In the genomic region with DNA sequence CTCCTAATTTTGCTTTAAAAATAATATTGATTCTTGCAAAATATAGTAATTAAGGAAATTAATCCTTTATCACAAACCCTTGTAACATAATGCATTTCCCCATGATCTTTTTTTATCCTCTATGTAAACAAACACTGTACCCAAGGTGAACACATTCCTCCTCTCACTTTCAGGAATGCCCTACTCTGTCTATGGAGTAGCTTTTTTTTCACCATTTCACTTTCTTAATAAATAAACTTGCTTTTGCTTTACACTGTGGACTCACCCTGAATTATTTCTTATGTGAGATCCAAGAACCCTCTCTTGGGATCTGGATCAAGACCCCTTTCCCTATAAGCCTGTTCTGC, we compare ENCODE assay signal across 1 cellular context.
TF ChIP-seq lines count a peak whose summit lies in the region.

No MANE protein-coding gene starts in this region.

TF ChIP-seq in WTC11, 78 proteins besides CTCF, POLR2A, EP300 and RAD21 (continued from another document):
- TF ChIP-seq OVOL2 (CRISPR knock-in tag; IDR thresholded peaks at IDR 0.05; ENCODE audit: borderline replicate concordance) (no peak), ZNF219 (CRISPR knock-in tag; IDR thresholded peaks at IDR 0.05; ENCODE audit: borderline replicate concordance) (no peak), ZNF263 (CRISPR knock-in tag; IDR thresholded peaks at IDR 0.05; ENCODE audit: low read depth) (no peak)
- TF ChIP-seq, protein P1, sequence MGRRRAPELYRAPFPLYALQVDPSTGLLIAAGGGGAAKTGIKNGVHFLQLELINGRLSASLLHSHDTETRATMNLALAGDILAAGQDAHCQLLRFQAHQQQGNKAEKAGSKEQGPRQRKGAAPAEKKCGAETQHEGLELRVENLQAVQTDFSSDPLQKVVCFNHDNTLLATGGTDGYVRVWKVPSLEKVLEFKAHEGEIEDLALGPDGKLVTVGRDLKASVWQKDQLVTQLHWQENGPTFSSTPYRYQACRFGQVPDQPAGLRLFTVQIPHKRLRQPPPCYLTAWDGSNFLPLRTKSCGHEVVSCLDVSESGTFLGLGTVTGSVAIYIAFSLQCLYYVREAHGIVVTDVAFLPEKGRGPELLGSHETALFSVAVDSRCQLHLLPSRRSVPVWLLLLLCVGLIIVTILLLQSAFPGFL (CRISPR knock-in tag; IDR thresholded peaks at IDR 0.05; ENCODE audit: borderline replicate concordance), result no peak
TF ChIP-seq in WTC11: peak in this region for 0.
